ENCODE assay signal across 17 cellular contexts in the genomic region with DNA sequence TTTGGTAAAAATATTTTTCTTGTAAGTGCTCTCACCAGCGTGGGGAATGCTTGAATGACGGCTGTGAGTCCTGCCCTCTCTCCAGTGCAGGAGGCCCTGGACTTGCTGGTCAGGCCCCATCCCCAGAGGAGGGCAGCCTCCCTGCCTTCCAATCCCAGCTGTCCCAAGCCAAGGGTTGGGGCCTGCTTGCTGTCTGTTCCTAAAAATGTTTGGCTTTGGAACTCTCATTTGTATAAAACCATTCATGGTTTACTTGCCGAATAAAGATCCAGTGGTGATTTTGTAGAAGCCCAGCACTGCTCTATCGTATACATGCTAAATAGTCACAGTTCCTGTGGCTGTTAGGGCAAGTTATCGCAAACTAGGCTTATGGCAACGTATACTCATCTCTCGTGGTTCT.
"Had no signal": no experiment of that assay in that cellular context is flagged by ENCODE, and none has a peak within 500 bp of the region (broad histone marks: within the 10 kb centered on the region; RNA-seq: fewer than 3 reads in every experiment).

No MANE protein-coding gene starts in this region.

- H3K27me3 Mint-ChIP-seq: dendritic cell treated with granulocyte-macrophage colony-stimulating factor and Interleukin-4, amounts not matched to agents 40 ng/mL and 50 ng/mL, for 4 days had no signal

- DNase-seq: colonic mucosa; cortex of kidney; effector CD4-positive, alpha-beta T cell; effector memory CD4-positive, alpha-beta T cell; foreskin keratinocyte; heart left ventricle; hypothalamus; immature natural killer cell; left cardiac atrium; left lung; left ventricle myocardium superior; lower lobe of right lung; mesenchymal stem cell; mucosa of descending colon; naive B cell had no signal

- H3K27ac Mint-ChIP-seq: dendritic cell treated with granulocyte-macrophage colony-stimulating factor and Interleukin-4, amounts not matched to agents 40 ng/mL and 50 ng/mL, for 4 days; immature natural killer cell; mesothelial cell of epicardium; naive B cell had no signal

- H3K4me1 Mint-ChIP-seq: immature natural killer cell, mesothelial cell of epicardium, naive B cell had no signal

- H3K36me3 Mint-ChIP-seq: mesothelial cell of epicardium, naive B cell had no signal

- H3K4me3 Mint-ChIP-seq: dendritic cell treated with granulocyte-macrophage colony-stimulating factor and Interleukin-4, amounts not matched to agents 40 ng/mL and 50 ng/mL, for 4 days; immature natural killer cell; mesothelial cell of epicardium; naive B cell had no signal
